30 cellular contexts compared by ENCODE assay signal in the genomic region with DNA sequence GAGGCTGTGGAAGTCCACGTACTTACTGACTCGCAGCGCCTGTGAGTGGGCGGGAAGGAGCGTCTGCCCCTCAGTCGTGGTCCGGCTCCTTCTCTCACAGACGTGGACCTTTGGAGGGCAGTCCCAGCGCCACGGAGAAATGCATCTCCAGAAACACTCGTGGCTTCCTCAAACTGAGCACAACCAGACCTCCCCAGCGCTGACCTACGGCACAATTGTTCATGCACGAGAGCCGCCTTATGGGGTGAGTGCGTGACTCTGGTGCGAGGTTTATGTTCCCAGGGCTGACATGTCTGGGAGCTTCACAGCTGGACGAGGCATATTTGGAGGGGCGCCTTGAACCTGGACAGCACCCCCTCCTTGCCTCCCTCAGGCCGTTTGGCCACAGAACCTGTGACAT. TPM values are rescaled to one million over a fixed set of nuclear protein-coding genes. Genes with fewer than 3 reads are reported as not detected.
"Had no signal": no experiment of that assay in that cellular context is flagged by ENCODE, and none has a peak within 500 bp of the region (broad histone marks: within the 10 kb centered on the region; RNA-seq: fewer than 3 reads in every experiment).

No MANE protein-coding gene starts in this region.

- ATAC-seq: activated CD8-positive, alpha-beta T cell treated with anti-CD3 and anti-CD28 coated beads for 36 hours; activated naive CD8-positive, alpha-beta T cell treated with anti-CD3 and anti-CD28 coated beads, Interleukin-2, amount 50 U/mL, for 24 hours; activated T-cell treated with anti-CD3 and anti-CD28 coated beads, Interleukin-2, amount 50 U/mL, for 4 hours; activated T-helper 17 cell treated with anti-CD3 and anti-CD28 coated beads, Interleukin-2, amount 50 U/mL, for 72 hours; gastroesophageal sphincter; left colon; mucosa of descending colon; right lobe of liver; stimulated activated naive CD8-positive, alpha-beta T cell treated with anti-CD3 and anti-CD28 coated beads, Interleukin-15, Interleukin-2, amounts not matched to agents 100 U/mL and 50 U/mL, for 24 hours had no signal

- H3K4me1 ChIP-seq: right lobe of liver had no signal

- H3K79me2 ChIP-seq: hepatocyte had no signal

- H3K27me3 ChIP-seq: cardiac muscle cell, gastroesophageal sphincter, hepatocyte, right lobe of liver had no signal

- H3K4me2 ChIP-seq: hepatocyte had no signal

- H3K36me3 ChIP-seq: cardiac muscle cell, gastroesophageal sphincter, lower lobe of right lung, right lobe of liver had no signal

- H3K4me3 ChIP-seq: cardiac muscle cell, coronary artery, gastroesophageal sphincter, hepatocyte, lower lobe of right lung, mucosa of descending colon, right lobe of liver had no signal

- DNase-seq: activated B cell treated with CpG ODN at 0.5 μM for 24 hours; activated CD4-positive, alpha-beta T cell treated with anti-CD3 and anti-CD28 coated beads, Interleukin-2, amount 50 U/mL, for 1 hour; activated CD8-positive, alpha-beta T cell treated with anti-CD3 and anti-CD28 coated beads for 36 hours; activated gamma-delta T cell treated with Interleukin-2 at 50 U/mL for 16 hours; activated naive CD8-positive, alpha-beta T cell treated with anti-CD3 and anti-CD28 coated beads, Interleukin-2, amount 50 U/mL, for 24 hours; activated T-cell treated with anti-CD3 and anti-CD28 coated beads, Interleukin-2, amount 50 U/mL, for 4 hours; islet precursor cell; left colon; mesenchymal stem cell; stimulated activated CD4-positive, alpha-beta T cell treated with anti-CD3 and anti-CD28 coated beads, Interleukin-12 subunit alpha, Interleukin-12 subunit beta, amount 100 ng/mL, for 4 hours; stimulated activated CD4-positive, alpha-beta T cell treated with anti-CD3 and anti-CD28 coated beads, Interleukin-4, amount 100 ng/mL, for 1 hour; stimulated activated naive CD8-positive, alpha-beta T cell treated with anti-CD3 and anti-CD28 coated beads, Interleukin-15, Interleukin-2, amounts not matched to agents 100 U/mL and 50 U/mL, for 24 hours; T-helper 1 cell had no signal

- H3K9me3 ChIP-seq: gastroesophageal sphincter, lower lobe of right lung, mucosa of descending colon, right lobe of liver had no signal

- H3K27ac ChIP-seq: cardiac muscle cell, coronary artery, gastroesophageal sphincter, hepatocyte, right lobe of liver had no signal

RNA-seq across cellular contexts. Expression of a gene that starts 29.7 kb away (rescaled TPM):
- total RNA-seq: activated B cell treated with CpG ODN at 0.5 μM for 24 hours; activated CD8-positive, alpha-beta T cell treated with anti-CD3 and anti-CD28 coated beads for 36 hours; activated T-cell treated with anti-CD3 and anti-CD28 coated beads, Interleukin-2, amount 50 U/mL, for 4 hours; activated T-helper 17 cell treated with anti-CD3 and anti-CD28 coated beads, Interleukin-2, amount 50 U/mL, for 72 hours; cerebellum; endothelial cell of umbilical vein; fibroblast of lung; fibroblast of villous mesenchyme; lower lobe of right lung; myocyte; natural killer cell treated with Interleukin-12 subunit alpha and Interleukin-12 subunit beta and Interleukin-15 and Interleukin-18, amount 100 ng/mL, for 72 hours; skeletal muscle tissue had no signal
- polyA plus RNA-seq: cardiac muscle cell, endothelial cell of umbilical vein, fibroblast of lung, hepatocyte had no signal

RNA-seq across cellular contexts. Expression of a gene that starts 51.8 kb away (rescaled TPM):
- total RNA-seq: activated B cell treated with CpG ODN at 0.5 μM for 24 hours; activated CD8-positive, alpha-beta T cell treated with anti-CD3 and anti-CD28 coated beads for 36 hours; activated T-cell treated with anti-CD3 and anti-CD28 coated beads, Interleukin-2, amount 50 U/mL, for 4 hours; endothelial cell of umbilical vein; fibroblast of villous mesenchyme; myocyte; natural killer cell treated with Interleukin-12 subunit alpha and Interleukin-12 subunit beta and Interleukin-15 and Interleukin-18, amount 100 ng/mL, for 72 hours; osteoblast; skeletal muscle tissue; ureter had no signal
- polyA plus RNA-seq: endothelial cell of umbilical vein, fibroblast of lung, hepatocyte had no signal
